In the genomic region with DNA sequence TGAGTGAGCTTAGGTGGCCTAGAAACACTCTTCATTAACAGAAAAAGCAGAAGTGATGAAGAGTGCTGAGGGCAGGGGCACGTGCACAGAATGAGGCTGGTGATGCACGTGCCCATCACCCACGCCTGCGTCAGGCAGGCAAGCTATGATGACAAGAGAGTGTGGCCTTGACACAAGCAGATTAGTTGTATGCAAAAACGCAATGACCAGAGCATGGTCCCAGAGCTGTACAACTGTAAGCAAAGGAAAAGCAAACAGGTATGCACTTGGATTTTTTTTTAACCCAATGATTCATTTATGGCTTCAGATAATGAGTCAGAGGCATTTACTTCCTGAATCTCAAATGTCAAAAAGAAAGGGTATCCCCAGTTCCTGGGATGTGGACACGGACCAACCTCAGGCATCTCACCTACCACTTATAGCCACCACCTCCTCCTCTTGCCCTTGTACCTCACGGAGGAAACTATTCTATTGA, we compare ENCODE assay signal across 8 cellular contexts. TPM values are rescaled to one million over a fixed set of nuclear protein-coding genes. Genes with fewer than 3 reads are reported as not detected.
DNase-seq lines count a peak whose midpoint lies in the region; ATAC-seq and TF ChIP-seq lines count a peak whose summit lies in the region.
"Had no signal": no experiment of that assay in that cellular context is flagged by ENCODE, and none has a peak within 500 bp of the region (broad histone marks: within the 10 kb centered on the region; RNA-seq: fewer than 3 reads in every experiment).

No MANE protein-coding gene starts in this region.

- no peaks in the 10 kb centered on the region for H3K4me1 ChIP-seq in naive thymus-derived CD4-positive, alpha-beta T cell (ENCODE audit: control insufficient read depth in 2 of 2, insufficient read depth in 2 of 2, low read length in 2 of 2)
- no peaks in the 10 kb centered on the region for H3K4me1 ChIP-seq in prostate gland (replicated peaks)

- intact Hi-C loops in naive thymus-derived CD4-positive, alpha-beta T cell (cut with micrococcal nuclease) = no loop called here
- intact Hi-C loops in prostate gland (cut with DNase I) = no loop called here
- intact Hi-C loops in cardiac septum (cut with DNase I) = no loop called here

- peaks cover 0 to 1% (median 0%) of the 10 kb centered on the region in 11 donors for H3K9me3 Mint-ChIP-seq in naive thymus-derived CD4-positive, alpha-beta T cell

- H3K4me3 ChIP-seq in naive thymus-derived CD4-positive, alpha-beta T cell (ENCODE audit: low read length) = no peak overlapping the region
- no peak overlapping the region for H3K4me3 ChIP-seq in prostate gland

- 70% methylated on average over 7 of the region's 7 CpGs for WGBS in prostate gland

- CTCF ChIA-PET in naive thymus-derived CD4-positive, alpha-beta T cell (lab: Charles Lee) = interaction anchor here (0.9 kb wide), 1 partner anchor 26 kb away, joined by 3 read pairs; no protein-coding TSS in a partner anchor

- TF ChIP-seq CTCF in prostate gland (IDR thresholded peaks at IDR 0.05) = no peak

- no peaks in the 10 kb centered on the region for H3K36me3 ChIP-seq in naive thymus-derived CD4-positive, alpha-beta T cell (ENCODE audit: control insufficient read depth in 2 of 3, insufficient read depth in 3 of 3, low read length in 3 of 3)
- no peaks in the 10 kb centered on the region for H3K36me3 ChIP-seq in prostate gland

- peaks cover 0 to 4% (median 0%) of the 10 kb centered on the region in 7 donors for H3K4me1 Mint-ChIP-seq in naive thymus-derived CD4-positive, alpha-beta T cell

- H3K4me3 Mint-ChIP-seq in naive thymus-derived CD4-positive, alpha-beta T cell = no peak overlapping the region

- H3K27me3 ChIP-seq in naive thymus-derived CD4-positive, alpha-beta T cell (ENCODE audit: control insufficient read depth in 2 of 2, insufficient read depth in 2 of 2, low read length in 2 of 2) = peaks cover 0 to 2% of the 10 kb centered on the region in 2 donors
- no peaks in the 10 kb centered on the region for H3K27me3 ChIP-seq in prostate gland (replicated peaks; ENCODE audit: insufficient read depth)

- no peak for TF ChIP-seq POLR2A in prostate gland (IDR thresholded peaks at IDR 0.05)

- peaks cover 0 to 3% (median 0%) of the 10 kb centered on the region in 5 donors for H3K36me3 Mint-ChIP-seq in naive thymus-derived CD4-positive, alpha-beta T cell

- POLR2A ChIA-PET in naive thymus-derived CD4-positive, alpha-beta T cell (lab: Charles Lee) = no interaction called here

- DNase-seq in NOMO-1 treated with DMSO at 0.1 percent for 48 hours (lab: John Stamatoyannopoulos, UW; ENCODE audit: unreplicated experiment) (peak; percentile 42), NCI-H2107 treated with DMSO at 0.1 percent for 48 hours (lab: John Stamatoyannopoulos, UW; ENCODE audit: unreplicated experiment) (no peak), prostate gland (ENCODE audit: low spot score) (no peak), cardiac septum (ENCODE audit: low spot score) (no peak)
- no peak for DNase-seq in naive thymus-derived CD4-positive, alpha-beta T cell

- ATAC-seq in GM19025 (IDR thresholded peaks at IDR 0.05; ENCODE audit: low read depth, unreplicated experiment) (peak; percentile 69), HG02763 (IDR thresholded peaks at IDR 0.05; ENCODE audit: unreplicated experiment) (peak; percentile 70)
- peak; percentile 67 for ATAC-seq in naive thymus-derived CD4-positive, alpha-beta T cell

- H3K9me3 ChIP-seq in naive thymus-derived CD4-positive, alpha-beta T cell (ENCODE audit: control insufficient read depth in 2 of 3, low read length in 3 of 3) = no peaks in the 10 kb centered on the region
- no peaks in the 10 kb centered on the region for H3K9me3 ChIP-seq in prostate gland

- no peak overlapping the region for H3K27ac Mint-ChIP-seq in naive thymus-derived CD4-positive, alpha-beta T cell

- peaks cover 26 to 44% (median 35%) of the 10 kb centered on the region in 5 donors for H3K27me3 Mint-ChIP-seq in naive thymus-derived CD4-positive, alpha-beta T cell

- no peak overlapping the region for H3K27ac ChIP-seq in naive thymus-derived CD4-positive, alpha-beta T cell (ENCODE audit: low read depth, low read length)
- no peak overlapping the region for H3K27ac ChIP-seq in prostate gland

RNA-seq across cellular contexts. Expression of a gene that starts 9.1 kb away (rescaled TPM):
- total RNA-seq in naive thymus-derived CD4-positive, alpha-beta T cell = not detected
- not detected for polyA plus RNA-seq in naive thymus-derived CD4-positive, alpha-beta T cell
- total RNA-seq in prostate gland (1 to 10 TPM; 2.4 to 5.4 TPM), cardiac septum (not detected)
- total RNA-seq: skeletal muscle tissue had no signal

RNA-seq across cellular contexts. Expression of a gene that starts 27.4 kb away (rescaled TPM):
- total RNA-seq in naive thymus-derived CD4-positive, alpha-beta T cell = under 1 TPM in 1 of 5 experiments, not detected in 4; 0.05 TPM
- polyA plus RNA-seq in naive thymus-derived CD4-positive, alpha-beta T cell = not detected
- total RNA-seq in prostate gland (under 1 TPM in 1 of 2 donors, not detected in 1; 0.11 TPM), cardiac septum (not detected)
- total RNA-seq: skeletal muscle tissue had no signal
